Comparison of ENCODE assay signal across 8 cellular contexts in the genomic region with DNA sequence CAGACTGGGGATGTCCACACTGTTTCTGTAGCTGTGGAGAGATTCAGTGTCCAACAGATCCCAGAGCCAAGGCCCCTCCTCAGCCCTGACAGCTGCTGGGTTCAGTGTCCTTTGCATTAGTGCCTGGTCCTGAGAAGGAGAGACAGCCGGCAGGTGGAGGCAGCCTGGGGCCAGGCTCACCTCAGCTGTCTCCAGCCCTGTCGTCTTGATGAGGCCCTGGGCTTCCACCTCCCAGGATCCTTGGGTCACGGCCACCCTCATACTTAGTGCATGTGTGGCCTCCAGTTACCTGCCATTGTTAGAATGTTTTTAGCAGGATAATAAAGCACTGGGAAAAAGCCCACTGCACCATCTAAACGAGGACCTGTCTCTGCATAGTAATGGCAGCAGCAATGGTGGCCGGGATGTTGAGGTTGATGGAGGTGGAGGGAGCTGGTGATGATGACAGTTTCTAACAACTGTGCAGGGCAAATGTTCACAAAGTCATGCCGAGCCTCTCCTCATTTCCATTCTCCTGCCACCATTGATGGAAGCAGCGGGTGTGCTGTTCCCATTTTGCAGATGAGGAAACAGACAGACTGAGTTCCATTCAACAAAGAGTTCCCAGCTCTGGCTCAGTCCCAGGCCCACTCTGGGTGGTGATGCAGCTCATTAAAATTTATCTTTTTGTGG. TPM values are rescaled to one million over a fixed set of nuclear protein-coding genes. Genes with fewer than 3 reads are reported as not detected.
DNase-seq lines count a peak whose midpoint lies in the region; ATAC-seq and TF ChIP-seq lines count a peak whose summit lies in the region.
"Had no signal": no experiment of that assay in that cellular context is flagged by ENCODE, and none has a peak within 500 bp of the region (broad histone marks: within the 10 kb centered on the region; RNA-seq: fewer than 3 reads in every experiment).

No MANE protein-coding gene starts in this region.

- no peaks in the 10 kb centered on the region for H3K79me2 ChIP-seq in OCI-LY3 (ENCODE audit: low read length)

- H2AFZ ChIP-seq in OCI-LY3 (ENCODE audit: low read depth, low read length), result no peak overlapping the region

- in situ Hi-C loops in gastrocnemius medialis (cut with MboI; ENCODE audit: low sequenced_read_pairs in 4 of 4), result no loop called here

- TF ChIP-seq CTCF in OCI-LY3 (IDR thresholded peaks at IDR 0.05; ENCODE audit: low read depth, low read length) (no peak), gastrocnemius medialis (IDR thresholded peaks at IDR 0.05 in 4 of 5, conservative IDR thresholded peaks at IDR 0.05 in 1 of 5) (no peak)

- H3K36me3 ChIP-seq in OCI-LY3 (replicated peaks; ENCODE audit: low read depth, low read length) (no peaks in the 10 kb centered on the region), gastrocnemius medialis (peaks cover 0 to 26% of the 10 kb centered on the region in 2 donors)

- TF ChIP-seq POLR2A in GM19099 (IDR thresholded peaks at IDR 0.05; ENCODE audit: extremely low read depth, insufficient read length, low read depth), result peak; percentile 2
- TF ChIP-seq POLR2A in gastrocnemius medialis (IDR thresholded peaks at IDR 0.05), result no peak

- peak overlapping the region; percentile 79 for H3K27ac Mint-ChIP-seq in dendritic cell treated with granulocyte-macrophage colony-stimulating factor and Interleukin-4, amounts not matched to agents 40 ng/mL and 50 ng/mL, for 4 days

- peaks cover 99% of the 10 kb centered on the region for H3K4me1 ChIP-seq in OCI-LY3 (ENCODE audit: low read length)
- peaks cover 91 to 96% of the 10 kb centered on the region in 2 donors for H3K4me1 ChIP-seq in gastrocnemius medialis

- intact Hi-C loops in dendritic cell treated with granulocyte-macrophage colony-stimulating factor and Interleukin-4, amounts not matched to agents 40 ng/mL and 50 ng/mL, for 4 days (cut with micrococcal nuclease), result no loop called here
- intact Hi-C loops in gastrocnemius medialis (cut with DNase I; ENCODE audit: low total_unique reads), result loop anchor here (2.0 to 5.0 kb wide), 2 partner anchors 14 to 39 kb away; partner anchors contain the start of gene CCDC197

- no peak overlapping the region for H3K4me3 Mint-ChIP-seq in dendritic cell treated with granulocyte-macrophage colony-stimulating factor and Interleukin-4, amounts not matched to agents 40 ng/mL and 50 ng/mL, for 4 days

- H3K4me3 ChIP-seq in OCI-LY3 (ENCODE audit: low read length), result peak overlapping the region; percentile 57
- no peak overlapping the region for H3K4me3 ChIP-seq in gastrocnemius medialis

- H3K27me3 Mint-ChIP-seq in dendritic cell treated with granulocyte-macrophage colony-stimulating factor and Interleukin-4, amounts not matched to agents 40 ng/mL and 50 ng/mL, for 4 days, result peaks cover 3% of the 10 kb centered on the region

- ATAC-seq in gastrocnemius medialis (no peak), GM21447 (IDR thresholded peaks at IDR 0.05; ENCODE audit: unreplicated experiment) (no peak), GM18867 (IDR thresholded peaks at IDR 0.05; ENCODE audit: unreplicated experiment) (no peak)

- H3K9ac ChIP-seq in OCI-LY3 (ENCODE audit: low read length), result peak overlapping the region; percentile 75

- H4K20me1 ChIP-seq in OCI-LY3 (ENCODE audit: insufficient read depth, low read length), result no peaks in the 10 kb centered on the region

- H3K4me1 Mint-ChIP-seq in dendritic cell treated with granulocyte-macrophage colony-stimulating factor and Interleukin-4, amounts not matched to agents 40 ng/mL and 50 ng/mL, for 4 days (ENCODE audit: low read depth), result peaks cover 97% of the 10 kb centered on the region

- H3K9me3 ChIP-seq in OCI-LY3 (ENCODE audit: insufficient read depth, low read length) (no peaks in the 10 kb centered on the region), gastrocnemius medialis (no peaks in the 10 kb centered on the region)

- peak in 1 of 2 donors; percentile 57 for DNase-seq in gastrocnemius medialis
- no peak for DNase-seq in cerebellar nuclear complex (lab: John Stamatoyannopoulos, UW)

- H3K27ac ChIP-seq in OCI-LY3 (ENCODE audit: low read length), result peak overlapping the region; percentile 90
- peak overlapping the region; percentile 97 to 100 (median 98) for H3K27ac ChIP-seq in gastrocnemius medialis
- H3K27ac ChIP-seq: VCaP had no signal

- peak overlapping the region; percentile 82 for H3K4me2 ChIP-seq in OCI-LY3 (ENCODE audit: low read length)

- H3K27me3 ChIP-seq in OCI-LY3 (ENCODE audit: low read depth, low read length) (no peaks in the 10 kb centered on the region; the same call in 1 of the 2 replicates), gastrocnemius medialis (no peaks in the 10 kb centered on the region)

- no peaks in the 10 kb centered on the region for H3K36me3 Mint-ChIP-seq in dendritic cell treated with granulocyte-macrophage colony-stimulating factor and Interleukin-4, amounts not matched to agents 40 ng/mL and 50 ng/mL, for 4 days (ENCODE audit: low read depth)

- H3K9me3 Mint-ChIP-seq in dendritic cell treated with granulocyte-macrophage colony-stimulating factor and Interleukin-4, amounts not matched to agents 40 ng/mL and 50 ng/mL, for 4 days, result no peaks in the 10 kb centered on the region

RNA-seq across cellular contexts. Expression of gene ASB2, which starts 17.7 kb away (rescaled TPM):
- 100 to 1,000 TPM; 335 to 819 (median 539) TPM for total RNA-seq in gastrocnemius medialis

RNA-seq across cellular contexts. Expression of gene FAM181A, which starts 31.6 kb away (rescaled TPM):
- total RNA-seq in gastrocnemius medialis, result not detected

RNA-seq across cellular contexts. Expression of gene CCDC197, which starts 38.4 kb away (rescaled TPM):
- total RNA-seq in gastrocnemius medialis, result under 1 TPM in 2 of 4 donors, not detected in 2; 0.56 to 0.61 TPM
